Comparison of ENCODE assay signal across 24 cellular contexts in genomic region chr10:123166618-123167017, GRCh38. TPM values are rescaled to one million over a fixed set of nuclear protein-coding genes. Genes with fewer than 3 reads are reported as not detected.
DNase-seq lines count a peak whose midpoint lies in the region; ATAC-seq and TF ChIP-seq lines count a peak whose summit lies in the region.
"Had no signal": no experiment of that assay in that cellular context is flagged by ENCODE, and none has a peak within 500 bp of the region (broad histone marks: within the 10 kb centered on the region; RNA-seq: fewer than 3 reads in every experiment).

No MANE protein-coding gene starts in this region.

- intact Hi-C loops in activated CD4-positive, alpha-beta memory T cell treated with anti-CD3 and anti-CD28 coated beads for 36 hours (cut with micrococcal nuclease): no loop called here

- POLR2A ChIA-PET in activated CD4-positive, alpha-beta memory T cell treated with anti-CD3 and anti-CD28 coated beads, Interleukin-2, amount 10 ng/mL, durations not matched to agents 7 days and 5 days (lab: Charles Lee): interaction anchor here (2.4 kb wide), 1 partner anchor 13 kb away, joined by 14 read pairs; the partner anchor contains the start of gene BUB3
- POLR2A ChIA-PET in activated CD4-positive, alpha-beta memory T cell treated with anti-CD3 and anti-CD28 coated beads for 36 hours (lab: Charles Lee): no interaction called here
- POLR2A ChIA-PET in WTC11 (lab: Charles Lee): no interaction called here

- peak overlapping the region; percentile 36 for H3K27ac Mint-ChIP-seq in activated CD4-positive, alpha-beta memory T cell treated with anti-CD3 and anti-CD28 coated beads, Interleukin-2, amount 10 ng/mL, durations not matched to agents 7 days and 5 days
- no peak overlapping the region for H3K27ac Mint-ChIP-seq in activated CD4-positive, alpha-beta memory T cell treated with anti-CD3 and anti-CD28 coated beads for 36 hours
- 0 out of 2 replicates have a peak overlapping the region, but pooled peaks have one; percentile 14 for H3K27ac Mint-ChIP-seq in WTC11

- no peak for DNase-seq in activated CD4-positive, alpha-beta memory T cell treated with anti-CD3 and anti-CD28 coated beads, Interleukin-2, amount 10 ng/mL, durations not matched to agents 7 days and 5 days
- DNase-seq in activated CD4-positive, alpha-beta memory T cell treated with anti-CD3 and anti-CD28 coated beads for 36 hours: no peak
- peak; percentile 7 for DNase-seq in Caki2 (ENCODE audit: low read depth)
- DNase-seq in WTC11 (ENCODE audit: low spot score): no peak
- no peak for DNase-seq in epidermal melanocyte (ENCODE audit: insufficient read length, low spot score)
- DNase-seq in stimulated activated CD4-positive, alpha-beta T cell treated with anti-CD3 and anti-CD28 coated beads, Interleukin-12 subunit alpha, Interleukin-12 subunit beta, amount 100 ng/mL, for 4 hours: no peak
- DNase-seq in nucleus accumbens (lab: John Stamatoyannopoulos, UW): no peak
- DNase-seq: AML-193; Caco-2; CD4-positive, alpha-beta memory T cell; DMS 273 treated with DMSO at 0.1 percent for 48 hours; DMS79; EL; GDM1; Karpas-422; NCI-H1092 treated with DMSO at 0.1 percent for 48 hours; NCI-H1436; NCI-H187 treated with DMSO at 0.1 percent for 48 hours; NCI-H2227 treated with DMSO at 0.1 percent for 48 hours; NCI-H526 treated with DMSO at 0.1 percent for 48 hours; Right ventricle myocardium superior; RPMI8226 had no signal

- H3K27me3 Mint-ChIP-seq in activated CD4-positive, alpha-beta memory T cell treated with anti-CD3 and anti-CD28 coated beads, Interleukin-2, amount 10 ng/mL, durations not matched to agents 7 days and 5 days: no peaks in the 10 kb centered on the region
- no peaks in the 10 kb centered on the region for H3K27me3 Mint-ChIP-seq in activated CD4-positive, alpha-beta memory T cell treated with anti-CD3 and anti-CD28 coated beads for 36 hours
- no peaks in the 10 kb centered on the region for H3K27me3 Mint-ChIP-seq in WTC11 (ENCODE audit: low read depth)
- H3K27me3 Mint-ChIP-seq: CD4-positive, alpha-beta memory T cell had no signal

- in situ Hi-C loops in Caki2 (cut with HindIII; ENCODE audit: low pct_unique_long_range_greater_than_20kb, low sequenced_read_pairs): no loop called here

- peaks cover 88% of the 10 kb centered on the region for H3K36me3 Mint-ChIP-seq in activated CD4-positive, alpha-beta memory T cell treated with anti-CD3 and anti-CD28 coated beads, Interleukin-2, amount 10 ng/mL, durations not matched to agents 7 days and 5 days (ENCODE audit: low read depth)
- peaks cover 70% of the 10 kb centered on the region for H3K36me3 Mint-ChIP-seq in activated CD4-positive, alpha-beta memory T cell treated with anti-CD3 and anti-CD28 coated beads for 36 hours
- peaks cover 60% of the 10 kb centered on the region for H3K36me3 Mint-ChIP-seq in WTC11

- ATAC-seq in WTC11: no peak

- H3K4me3 Mint-ChIP-seq in activated CD4-positive, alpha-beta memory T cell treated with anti-CD3 and anti-CD28 coated beads, Interleukin-2, amount 10 ng/mL, durations not matched to agents 7 days and 5 days: no peak overlapping the region
- no peak overlapping the region for H3K4me3 Mint-ChIP-seq in activated CD4-positive, alpha-beta memory T cell treated with anti-CD3 and anti-CD28 coated beads for 36 hours
- H3K4me3 Mint-ChIP-seq in WTC11: no peak overlapping the region
- H3K4me3 Mint-ChIP-seq: CD4-positive, alpha-beta memory T cell had no signal

- CTCF ChIA-PET in activated CD4-positive, alpha-beta memory T cell treated with anti-CD3 and anti-CD28 coated beads, Interleukin-2, amount 10 ng/mL, durations not matched to agents 7 days and 5 days (lab: Charles Lee): no interaction called here
- CTCF ChIA-PET in activated CD4-positive, alpha-beta memory T cell treated with anti-CD3 and anti-CD28 coated beads for 36 hours (lab: Charles Lee): no interaction called here
- CTCF ChIA-PET in WTC11 (lab: Charles Lee): interaction anchor here (1.8 kb wide), 1 partner anchor 123 kb away, joined by 10 read pairs; no protein-coding TSS in a partner anchor

- no peak for TF ChIP-seq CTCF in WTC11 (IDR thresholded peaks at IDR 0.05)

- peaks cover 28% of the 10 kb centered on the region for H3K4me1 Mint-ChIP-seq in activated CD4-positive, alpha-beta memory T cell treated with anti-CD3 and anti-CD28 coated beads, Interleukin-2, amount 10 ng/mL, durations not matched to agents 7 days and 5 days
- peaks cover 6% of the 10 kb centered on the region for H3K4me1 Mint-ChIP-seq in activated CD4-positive, alpha-beta memory T cell treated with anti-CD3 and anti-CD28 coated beads for 36 hours (ENCODE audit: low read depth)
- no peaks in the 10 kb centered on the region for H3K4me1 Mint-ChIP-seq in WTC11

- no peaks in the 10 kb centered on the region for H3K9me3 Mint-ChIP-seq in activated CD4-positive, alpha-beta memory T cell treated with anti-CD3 and anti-CD28 coated beads, Interleukin-2, amount 10 ng/mL, durations not matched to agents 7 days and 5 days
- H3K9me3 Mint-ChIP-seq in activated CD4-positive, alpha-beta memory T cell treated with anti-CD3 and anti-CD28 coated beads for 36 hours: no peaks in the 10 kb centered on the region
- no peaks in the 10 kb centered on the region for H3K9me3 Mint-ChIP-seq in WTC11

TF ChIP-seq in WTC11, 78 proteins besides CTCF, POLR2A, EP300 and RAD21:
- TF ChIP-seq ZNF396 (CRISPR knock-in tag; IDR thresholded peaks at IDR 0.05; ENCODE audit: borderline replicate concordance): no peak
- TF ChIP-seq ZNF317 (CRISPR knock-in tag; IDR thresholded peaks at IDR 0.05; ENCODE audit: borderline replicate concordance, low read depth): no peak
- TF ChIP-seq JUN (CRISPR knock-in tag; IDR thresholded peaks at IDR 0.05): no peak
- no peak for TF ChIP-seq OVOL2 (CRISPR knock-in tag; IDR thresholded peaks at IDR 0.05; ENCODE audit: borderline replicate concordance)
- TF ChIP-seq ZNF532 (CRISPR knock-in tag; IDR thresholded peaks at IDR 0.05; ENCODE audit: borderline replicate concordance): no peak
- no peak for TF ChIP-seq ZNF219 (CRISPR knock-in tag; IDR thresholded peaks at IDR 0.05; ENCODE audit: borderline replicate concordance)
- TF ChIP-seq HMGA2 (CRISPR knock-in tag; IDR thresholded peaks at IDR 0.05): no peak
- TF ChIP-seq JAZF1 (CRISPR knock-in tag; IDR thresholded peaks at IDR 0.05): no peak
- TF ChIP-seq GTF2I (CRISPR knock-in tag; conservative IDR thresholded peaks at IDR 0.05): no peak

RNA-seq across cellular contexts. Expression of gene BUB3, which starts 12.4 kb away (rescaled TPM):
- total RNA-seq in activated CD4-positive, alpha-beta memory T cell treated with anti-CD3 and anti-CD28 coated beads, Interleukin-2, amount 10 ng/mL, durations not matched to agents 7 days and 5 days: 100 to 1,000 TPM; 266 to 275 TPM
- 100 to 1,000 TPM; 259 to 265 TPM for total RNA-seq in activated CD4-positive, alpha-beta memory T cell treated with anti-CD3 and anti-CD28 coated beads for 36 hours
- total RNA-seq in Caki2 (2014; rRNA removed; shearing (Covaris generic); ENCODE audit: low replicate concordance): 117 and 181 TPM in 2 replicates
- total RNA-seq in WTC11 (2021): 180 to 192 TPM (median 186 TPM) in 3 replicates

RNA-seq across cellular contexts. Expression of gene HMX2, which starts 18.7 kb away (rescaled TPM):
- not detected for total RNA-seq in activated CD4-positive, alpha-beta memory T cell treated with anti-CD3 and anti-CD28 coated beads, Interleukin-2, amount 10 ng/mL, durations not matched to agents 7 days and 5 days
- under 1 TPM; 0.31 to 0.43 TPM for total RNA-seq in activated CD4-positive, alpha-beta memory T cell treated with anti-CD3 and anti-CD28 coated beads for 36 hours
- not detected in 2 replicates for total RNA-seq in Caki2 (2014; rRNA removed; shearing (Covaris generic); ENCODE audit: low replicate concordance)
- total RNA-seq in WTC11 (2021): 0.59 to 1.7 TPM (median 1.4 TPM) in 3 replicates
- total RNA-seq: CD4-positive, alpha-beta memory T cell; HT-29; Right ventricle myocardium superior had no signal

RNA-seq across cellular contexts. Expression of gene HMX3, which starts 30.8 kb away (rescaled TPM):
- total RNA-seq in activated CD4-positive, alpha-beta memory T cell treated with anti-CD3 and anti-CD28 coated beads, Interleukin-2, amount 10 ng/mL, durations not matched to agents 7 days and 5 days: not detected
- under 1 TPM; 0.19 to 0.24 TPM for total RNA-seq in activated CD4-positive, alpha-beta memory T cell treated with anti-CD3 and anti-CD28 coated beads for 36 hours
- total RNA-seq in Caki2 (2014; rRNA removed; shearing (Covaris generic); ENCODE audit: low replicate concordance): not detected in 2 replicates
- 0.23 TPM in 1 of 3 replicates, not detected in the others for total RNA-seq in WTC11 (2021)
- total RNA-seq: Caco-2; CD4-positive, alpha-beta memory T cell; H1; HT-29; Right ventricle myocardium superior had no signal
